14 cellular contexts compared by ENCODE assay signal in the genomic region with DNA sequence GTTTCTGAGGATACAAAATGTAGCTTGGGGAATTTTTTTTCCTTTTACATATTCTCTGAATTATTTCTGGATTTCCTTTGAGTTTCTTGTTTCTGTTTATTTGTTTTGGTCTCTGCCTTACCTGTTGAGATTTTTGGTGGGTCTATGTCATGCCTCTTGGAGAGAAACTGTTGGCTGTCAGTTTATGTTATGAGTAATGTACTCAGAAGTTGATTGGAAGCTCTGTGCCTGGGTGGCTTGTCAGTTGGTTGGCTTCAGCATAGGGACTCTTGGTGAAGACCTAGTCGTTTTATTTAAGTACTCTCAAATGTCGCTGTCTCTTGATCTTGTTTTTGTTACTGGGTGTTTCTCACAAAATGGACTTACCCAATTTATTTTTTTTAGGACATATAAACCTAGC.
DNase-seq lines count a peak whose midpoint lies in the region; ATAC-seq and TF ChIP-seq lines count a peak whose summit lies in the region.
"Had no signal": no experiment of that assay in that cellular context is flagged by ENCODE, and none has a peak within 500 bp of the region (broad histone marks: within the 10 kb centered on the region; RNA-seq: fewer than 3 reads in every experiment).

No MANE protein-coding gene starts in this region.

- peaks cover 3% of the 10 kb centered on the region for H3K4me1 ChIP-seq in ovary (ENCODE audit: insufficient read depth)

- no peak overlapping the region for H3K27ac ChIP-seq in ovary
- H3K27ac ChIP-seq: heart right ventricle had no signal

- DNase-seq in GM06990 (ENCODE audit: extremely low read depth, insufficient read length) (no peak), posterior vena cava (ENCODE audit: low spot score) (no peak), ovary (no peak), occipital lobe (lab: John Stamatoyannopoulos, UW) (no peak), T1000 (lab: John Stamatoyannopoulos, UW) (no peak)
- DNase-seq: activated CD4-positive, alpha-beta T cell treated with anti-CD3 and anti-CD28 coated beads, Interleukin-2, amount 10 ng/mL, durations not matched to agents 7 days and 5 days; activated T-cell treated with anti-CD3 and anti-CD28 coated beads, Interleukin-2, amount 50 U/mL, for 48 hours; erythroblast; heart right ventricle; NCI-H1092 treated with DMSO at 0.1 percent for 48 hours; trophoblast cell had no signal

- ATAC-seq in GM19328 (IDR thresholded peaks at IDR 0.05; ENCODE audit: unreplicated experiment) (peak; percentile 74), HG02623 (IDR thresholded peaks at IDR 0.05; ENCODE audit: unreplicated experiment) (peak; percentile 54), HG03469 (IDR thresholded peaks at IDR 0.05; ENCODE audit: unreplicated experiment) (peak; percentile 76)
- ATAC-seq: heart right ventricle had no signal

- H3K27me3 ChIP-seq in GM06990 (replicated peaks; ENCODE audit: control insufficient read depth, insufficient read depth, low read length), result no peaks in the 10 kb centered on the region
- H3K27me3 ChIP-seq in ovary, result no peaks in the 10 kb centered on the region
- H3K27me3 ChIP-seq: heart right ventricle had no signal

- intact Hi-C loops in posterior vena cava (cut with DNase I) (no loop called here), ovary (cut with DNase I) (no loop called here)

- TF ChIP-seq CTCF in GM06990 (IDR thresholded peaks at IDR 0.05; ENCODE audit: insufficient read depth, low read length, poor library complexity, severe bottlenecking), result no peak
- no peak for TF ChIP-seq CTCF in ovary (IDR thresholded peaks at IDR 0.05)

- no peaks in the 10 kb centered on the region for H3K9me3 ChIP-seq in ovary

- H3K36me3 ChIP-seq in GM06990 (ENCODE audit: control insufficient read depth, insufficient read depth, low read length) (no peaks in the 10 kb centered on the region), ovary (no peaks in the 10 kb centered on the region)
- H3K36me3 ChIP-seq: heart right ventricle had no signal

- peak overlapping the region; percentile 45 for H3K4me3 ChIP-seq in GM06990 (replicated peaks; ENCODE audit: low read depth, low read length)
- H3K4me3 ChIP-seq in ovary, result no peak overlapping the region
- H3K4me3 ChIP-seq: heart right ventricle had no signal

- no peak for TF ChIP-seq POLR2A in ovary (IDR thresholded peaks at IDR 0.05)

- no peak for TF ChIP-seq EP300 in ovary (IDR thresholded peaks at IDR 0.05)

- 88 to 96% (median 92%) methylated on average over 2 of the region's 2 CpGs for WGBS in ovary, 3 donors
